2 cellular contexts compared by ENCODE assay signal in genomic region chr14:53571990-53572389, GRCh38.
TF ChIP-seq lines count a peak whose summit lies in the region.

No MANE protein-coding gene starts in this region.

TF ChIP-seq in GM23338, 12 proteins besides CTCF, POLR2A, EP300 and RAD21 (continued from another document):
- TF ChIP-seq CREB1 (CRISPR knock-in tag; IDR thresholded peaks at IDR 0.05; ENCODE audit: low read depth) = no peak
- TF ChIP-seq ETS1 (IDR thresholded peaks at IDR 0.05) = no peak
- TF ChIP-seq EZH2 (IDR thresholded peaks at IDR 0.05; ENCODE audit: low read depth, unreplicated experiment) = no peak
- no peak for TF ChIP-seq NANOG (IDR thresholded peaks at IDR 0.05; ENCODE audit: borderline replicate concordance)
- TF ChIP-seq POLR2AphosphoS5 (IDR thresholded peaks at IDR 0.05; ENCODE audit: low read depth) = no peak
- TF ChIP-seq, protein P1, sequence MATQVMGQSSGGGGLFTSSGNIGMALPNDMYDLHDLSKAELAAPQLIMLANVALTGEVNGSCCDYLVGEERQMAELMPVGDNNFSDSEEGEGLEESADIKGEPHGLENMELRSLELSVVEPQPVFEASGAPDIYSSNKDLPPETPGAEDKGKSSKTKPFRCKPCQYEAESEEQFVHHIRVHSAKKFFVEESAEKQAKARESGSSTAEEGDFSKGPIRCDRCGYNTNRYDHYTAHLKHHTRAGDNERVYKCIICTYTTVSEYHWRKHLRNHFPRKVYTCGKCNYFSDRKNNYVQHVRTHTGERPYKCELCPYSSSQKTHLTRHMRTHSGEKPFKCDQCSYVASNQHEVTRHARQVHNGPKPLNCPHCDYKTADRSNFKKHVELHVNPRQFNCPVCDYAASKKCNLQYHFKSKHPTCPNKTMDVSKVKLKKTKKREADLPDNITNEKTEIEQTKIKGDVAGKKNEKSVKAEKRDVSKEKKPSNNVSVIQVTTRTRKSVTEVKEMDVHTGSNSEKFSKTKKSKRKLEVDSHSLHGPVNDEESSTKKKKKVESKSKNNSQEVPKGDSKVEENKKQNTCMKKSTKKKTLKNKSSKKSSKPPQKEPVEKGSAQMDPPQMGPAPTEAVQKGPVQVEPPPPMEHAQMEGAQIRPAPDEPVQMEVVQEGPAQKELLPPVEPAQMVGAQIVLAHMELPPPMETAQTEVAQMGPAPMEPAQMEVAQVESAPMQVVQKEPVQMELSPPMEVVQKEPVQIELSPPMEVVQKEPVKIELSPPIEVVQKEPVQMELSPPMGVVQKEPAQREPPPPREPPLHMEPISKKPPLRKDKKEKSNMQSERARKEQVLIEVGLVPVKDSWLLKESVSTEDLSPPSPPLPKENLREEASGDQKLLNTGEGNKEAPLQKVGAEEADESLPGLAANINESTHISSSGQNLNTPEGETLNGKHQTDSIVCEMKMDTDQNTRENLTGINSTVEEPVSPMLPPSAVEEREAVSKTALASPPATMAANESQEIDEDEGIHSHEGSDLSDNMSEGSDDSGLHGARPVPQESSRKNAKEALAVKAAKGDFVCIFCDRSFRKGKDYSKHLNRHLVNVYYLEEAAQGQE (IDR thresholded peaks at IDR 0.05; ENCODE audit: unreplicated experiment) = no peak
- TF ChIP-seq STAT1 (IDR thresholded peaks at IDR 0.05; ENCODE audit: unreplicated experiment) = no peak
- no peak for TF ChIP-seq ZNF462 (CRISPR knock-in tag; IDR thresholded peaks at IDR 0.05)
- no peak for TF ChIP-seq ZNF331 (CRISPR knock-in tag; IDR thresholded peaks at IDR 0.05; ENCODE audit: low read depth)
- TF ChIP-seq EZH2phosphoT487 (IDR thresholded peaks at IDR 0.05; ENCODE audit: unreplicated experiment) = no peak
- TF ChIP-seq ZNF114 (CRISPR knock-in tag; IDR thresholded peaks at IDR 0.05) = no peak

TF ChIP-seq in WTC11, 78 proteins besides CTCF, POLR2A, EP300 and RAD21 (continued from another document):
- TF ChIP-seq CBFB (CRISPR knock-in tag; IDR thresholded peaks at IDR 0.05; ENCODE audit: low read depth) = no peak
- TF ChIP-seq, protein P2, sequence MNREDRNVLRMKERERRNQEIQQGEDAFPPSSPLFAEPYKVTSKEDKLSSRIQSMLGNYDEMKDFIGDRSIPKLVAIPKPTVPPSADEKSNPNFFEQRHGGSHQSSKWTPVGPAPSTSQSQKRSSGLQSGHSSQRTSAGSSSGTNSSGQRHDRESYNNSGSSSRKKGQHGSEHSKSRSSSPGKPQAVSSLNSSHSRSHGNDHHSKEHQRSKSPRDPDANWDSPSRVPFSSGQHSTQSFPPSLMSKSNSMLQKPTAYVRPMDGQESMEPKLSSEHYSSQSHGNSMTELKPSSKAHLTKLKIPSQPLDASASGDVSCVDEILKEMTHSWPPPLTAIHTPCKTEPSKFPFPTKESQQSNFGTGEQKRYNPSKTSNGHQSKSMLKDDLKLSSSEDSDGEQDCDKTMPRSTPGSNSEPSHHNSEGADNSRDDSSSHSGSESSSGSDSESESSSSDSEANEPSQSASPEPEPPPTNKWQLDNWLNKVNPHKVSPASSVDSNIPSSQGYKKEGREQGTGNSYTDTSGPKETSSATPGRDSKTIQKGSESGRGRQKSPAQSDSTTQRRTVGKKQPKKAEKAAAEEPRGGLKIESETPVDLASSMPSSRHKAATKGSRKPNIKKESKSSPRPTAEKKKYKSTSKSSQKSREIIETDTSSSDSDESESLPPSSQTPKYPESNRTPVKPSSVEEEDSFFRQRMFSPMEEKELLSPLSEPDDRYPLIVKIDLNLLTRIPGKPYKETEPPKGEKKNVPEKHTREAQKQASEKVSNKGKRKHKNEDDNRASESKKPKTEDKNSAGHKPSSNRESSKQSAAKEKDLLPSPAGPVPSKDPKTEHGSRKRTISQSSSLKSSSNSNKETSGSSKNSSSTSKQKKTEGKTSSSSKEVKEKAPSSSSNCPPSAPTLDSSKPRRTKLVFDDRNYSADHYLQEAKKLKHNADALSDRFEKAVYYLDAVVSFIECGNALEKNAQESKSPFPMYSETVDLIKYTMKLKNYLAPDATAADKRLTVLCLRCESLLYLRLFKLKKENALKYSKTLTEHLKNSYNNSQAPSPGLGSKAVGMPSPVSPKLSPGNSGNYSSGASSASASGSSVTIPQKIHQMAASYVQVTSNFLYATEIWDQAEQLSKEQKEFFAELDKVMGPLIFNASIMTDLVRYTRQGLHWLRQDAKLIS (CRISPR knock-in tag; IDR thresholded peaks at IDR 0.05; ENCODE audit: borderline replicate concordance) = no peak
- no peak for TF ChIP-seq ZNF396 (CRISPR knock-in tag; IDR thresholded peaks at IDR 0.05; ENCODE audit: borderline replicate concordance)
- no peak for TF ChIP-seq ZSCAN18 (CRISPR knock-in tag; IDR thresholded peaks at IDR 0.05)
- TF ChIP-seq TEAD4 (CRISPR knock-in tag; IDR thresholded peaks at IDR 0.05) = no peak
- no peak for TF ChIP-seq ZBTB21 (CRISPR knock-in tag; IDR thresholded peaks at IDR 0.05; ENCODE audit: borderline replicate concordance)
- TF ChIP-seq ZMAT4 (CRISPR knock-in tag; IDR thresholded peaks at IDR 0.05) = no peak
- no peak for TF ChIP-seq ZNF138 (CRISPR knock-in tag; conservative IDR thresholded peaks at IDR 0.05)
- no peak for TF ChIP-seq JAZF1 (CRISPR knock-in tag; IDR thresholded peaks at IDR 0.05)
- TF ChIP-seq SMAD4 (CRISPR knock-in tag; IDR thresholded peaks at IDR 0.05) = no peak
- no peak for TF ChIP-seq USF1 (CRISPR knock-in tag; IDR thresholded peaks at IDR 0.05)
- no peak for TF ChIP-seq ATF1 (CRISPR knock-in tag; IDR thresholded peaks at IDR 0.05)
- no peak for TF ChIP-seq PRRX2 (CRISPR knock-in tag; IDR thresholded peaks at IDR 0.05)
- TF ChIP-seq RORB (CRISPR knock-in tag; IDR thresholded peaks at IDR 0.05) = no peak
- TF ChIP-seq MXD4 (CRISPR knock-in tag; IDR thresholded peaks at IDR 0.05; ENCODE audit: borderline replicate concordance) = no peak
- no peak for TF ChIP-seq GABPB1 (CRISPR knock-in tag; IDR thresholded peaks at IDR 0.05)
- TF ChIP-seq E2F5 (CRISPR knock-in tag; IDR thresholded peaks at IDR 0.05) = no peak
